Comparison of ENCODE assay signal across 18 cellular contexts in genomic region chr7:91353923-91354322, GRCh38.
DNase-seq lines count a peak whose midpoint lies in the region; ATAC-seq and TF ChIP-seq lines count a peak whose summit lies in the region.
"Had no signal": no experiment of that assay in that cellular context is flagged by ENCODE, and none has a peak within 500 bp of the region (broad histone marks: within the 10 kb centered on the region; RNA-seq: fewer than 3 reads in every experiment).

No MANE protein-coding gene starts in this region.

- H3K27ac Mint-ChIP-seq in nephron = peak overlapping the region; percentile 31 to 95 (median 92)
- H3K27ac Mint-ChIP-seq: CD4-positive, alpha-beta memory T cell had no signal

- no peaks in the 10 kb centered on the region for H3K9me3 Mint-ChIP-seq in nephron

- no peak for TF ChIP-seq CTCF in nephron (IDR thresholded peaks at IDR 0.05; ENCODE audit: unreplicated experiment in 3 of 3)

- H3K27me3 Mint-ChIP-seq in nephron (ENCODE audit: low read depth) = no peaks in the 10 kb centered on the region
- H3K27me3 Mint-ChIP-seq: CD4-positive, alpha-beta memory T cell had no signal

- no peak for ATAC-seq in HG02884 (IDR thresholded peaks at IDR 0.05; ENCODE audit: unreplicated experiment)
- ATAC-seq: HCT116 had no signal

- H3K36me3 Mint-ChIP-seq in nephron (ENCODE audit: low read depth) = no peaks in the 10 kb centered on the region
- H3K36me3 Mint-ChIP-seq: CD4-positive, alpha-beta memory T cell had no signal

- peak overlapping the region in 1 of 3 experiments; percentile 8 for H3K4me3 Mint-ChIP-seq in nephron
- H3K4me3 Mint-ChIP-seq: CD4-positive, alpha-beta memory T cell had no signal

- DNase-seq in ELF-1 (ENCODE audit: low read depth, low spot score) = peak; percentile 32
- DNase-seq in NCI-H82 treated with DMSO at 0.1 percent for 48 hours (lab: John Stamatoyannopoulos, UW; ENCODE audit: unreplicated experiment) = peak; percentile 56
- peak; percentile 2 for DNase-seq in glomerular visceral epithelial cell (ENCODE audit: extremely low spot score)
- no peak for DNase-seq in epidermal melanocyte (ENCODE audit: insufficient read length, low spot score)
- no peak for DNase-seq in NCI-H2171 treated with DMSO at 0.1 percent for 48 hours (lab: John Stamatoyannopoulos, UW)
- no peak for DNase-seq in activated naive CD4-positive, alpha-beta T cell (lab: John Stamatoyannopoulos, UW)
- DNase-seq: CD4-positive, alpha-beta memory T cell; MM.1S; NCI-H1092 treated with DMSO at 0.1 percent for 48 hours; NCI-H146; NCI-H2029 treated with DMSO at 0.1 percent for 48 hours; NCI-H2227 treated with DMSO at 0.1 percent for 48 hours; NCI-H510A treated with DMSO at 0.1 percent for 48 hours; PC-9; SIG-M5 had no signal

- H3K4me1 Mint-ChIP-seq in nephron = peaks cover 45% of the 10 kb centered on the region
- H3K4me1 Mint-ChIP-seq: CD4-positive, alpha-beta memory T cell had no signal

Comparison
In these comparisons a context has a peak if more than half of its experiments do, and no peak if none do; other contexts are left out.
1. DNase-seq: peak in ELF-1 (single experiment), NCI-H82 treated with DMSO at 0.1 percent for 48 hours (single experiment) and glomerular visceral epithelial cell (single experiment); none in epidermal melanocyte (single experiment), NCI-H2171 treated with DMSO at 0.1 percent for 48 hours (single experiment) and activated naive CD4-positive, alpha-beta T cell (0 of 4).